Comparison of ENCODE assay signal across 10 cellular contexts in genomic region chr3:163785693-163786092, GRCh38.
DNase-seq lines count a peak whose midpoint lies in the region; ATAC-seq, FAIRE-seq and TF ChIP-seq lines count a peak whose summit lies in the region.
"Had no signal": no experiment of that assay in that cellular context is flagged by ENCODE, and none has a peak within 500 bp of the region (broad histone marks: within the 10 kb centered on the region; RNA-seq: fewer than 3 reads in every experiment).

No MANE protein-coding gene starts in this region.

- H3K4me2 ChIP-seq in SK-N-SH (no peak overlapping the region), Loucy (ENCODE audit: low read depth, low read length, poor library complexity, severe bottlenecking) (no peak overlapping the region), smooth muscle cell (no peak overlapping the region)

- no peak for ATAC-seq in SK-N-SH treated with all-trans-retinoic acid at 6 μM for 48 hours

- no peak overlapping the region for H3K27ac ChIP-seq in SK-N-SH (ENCODE audit: low read depth in 2 of 2, low read length in 1 of 2)
- H3K27ac ChIP-seq in brain microvascular endothelial cell = no peak overlapping the region
- no peak overlapping the region for H3K27ac ChIP-seq in smooth muscle cell (ENCODE audit: low read depth)
- no peak overlapping the region for H3K27ac ChIP-seq in effector memory CD4-positive, alpha-beta T cell (ENCODE audit: insufficient read depth, low read length, poor library complexity, severe bottlenecking)
- H3K27ac ChIP-seq: transverse colon had no signal

- H3K79me2 ChIP-seq in SK-N-SH (ENCODE audit: insufficient read depth) (no peaks in the 10 kb centered on the region), Loucy (ENCODE audit: insufficient read depth, low read length) (no peaks in the 10 kb centered on the region), smooth muscle cell (ENCODE audit: low read depth) (no peaks in the 10 kb centered on the region)

- no peaks in the 10 kb centered on the region for H3K9me3 ChIP-seq in SK-N-SH
- H3K9me3 ChIP-seq in Loucy (ENCODE audit: insufficient read depth, low read depth, low read length) = no peaks in the 10 kb centered on the region
- no peaks in the 10 kb centered on the region for H3K9me3 ChIP-seq in smooth muscle cell (replicated peaks; ENCODE audit: low read depth)
- no peaks in the 10 kb centered on the region for H3K9me3 ChIP-seq in effector memory CD4-positive, alpha-beta T cell (ENCODE audit: control insufficient read depth, low read length)

- H3K27me3 ChIP-seq in SK-N-SH (ENCODE audit: insufficient read depth) (no peaks in the 10 kb centered on the region), Loucy (ENCODE audit: insufficient read depth, low read length, poor library complexity, severe bottlenecking) (no peaks in the 10 kb centered on the region), brain microvascular endothelial cell (replicated peaks) (no peaks in the 10 kb centered on the region), smooth muscle cell (ENCODE audit: low read depth) (no peaks in the 10 kb centered on the region)
- H3K27me3 ChIP-seq in effector memory CD4-positive, alpha-beta T cell (replicated peaks; ENCODE audit: control insufficient read depth, insufficient read depth, low read length, poor library complexity, severe bottlenecking) = no peaks in the 10 kb centered on the region
- H3K27me3 ChIP-seq: transverse colon had no signal

- TF ChIP-seq RAD21 in SK-N-SH (IDR thresholded peaks at IDR 0.05; ENCODE audit: low read length) = peak; percentile 33

- in situ Hi-C loops in brain microvascular endothelial cell (cut with HindIII; ENCODE audit: low pct_ligation_motif_present, low sequenced_read_pairs) = no loop called here

- H3K4me1 ChIP-seq in SK-N-SH (ENCODE audit: control insufficient read depth in 1 of 2, insufficient read depth in 2 of 2, low read depth in 1 of 2, low read length in 1 of 2) = no peaks in the 10 kb centered on the region; a peak in 1 of 4 replicates
- H3K4me1 ChIP-seq in Loucy (ENCODE audit: insufficient read depth, low read length, poor library complexity, severe bottlenecking) = no peaks in the 10 kb centered on the region
- H3K4me1 ChIP-seq in smooth muscle cell (ENCODE audit: low read depth) = no peaks in the 10 kb centered on the region
- H3K4me1 ChIP-seq in effector memory CD4-positive, alpha-beta T cell (ENCODE audit: control insufficient read depth, insufficient read depth, low read length, poor library complexity, severe bottlenecking) = no peaks in the 10 kb centered on the region
- H3K4me1 ChIP-seq: transverse colon had no signal

- no peaks in the 10 kb centered on the region; the same call in 1 of the 2 replicates for H3K9me2 ChIP-seq in SK-N-SH
- no peaks in the 10 kb centered on the region for H3K9me2 ChIP-seq in Loucy (replicated peaks; ENCODE audit: low read depth, low read length)

- H3K4me3 ChIP-seq in SK-N-SH (ENCODE audit: low read depth in 2 of 2, low read length in 1 of 2) (peak overlapping the region in 1 of 2 experiments; percentile 46; a peak in 1 of 4 replicates), Loucy (ENCODE audit: low read length, poor library complexity, severe bottlenecking) (no peak overlapping the region), brain microvascular endothelial cell (ENCODE audit: low read depth, low read length) (no peak overlapping the region), smooth muscle cell (no peak overlapping the region)
- H3K4me3 ChIP-seq in effector memory CD4-positive, alpha-beta T cell (ENCODE audit: insufficient read depth, low read depth, low read length, poor library complexity, severe bottlenecking) = no peak overlapping the region
- H3K4me3 ChIP-seq: transverse colon had no signal

- H3K36me3 ChIP-seq in SK-N-SH (replicated peaks in 1 of 2; ENCODE audit: control insufficient read depth in 1 of 2, insufficient read depth in 2 of 2, low read length in 1 of 2) = no peaks in the 10 kb centered on the region
- H3K36me3 ChIP-seq in Loucy (ENCODE audit: insufficient read depth, low read length) = no peaks in the 10 kb centered on the region
- no peaks in the 10 kb centered on the region for H3K36me3 ChIP-seq in brain microvascular endothelial cell (replicated peaks)
- no peaks in the 10 kb centered on the region for H3K36me3 ChIP-seq in smooth muscle cell (ENCODE audit: low read depth)
- no peaks in the 10 kb centered on the region for H3K36me3 ChIP-seq in effector memory CD4-positive, alpha-beta T cell (ENCODE audit: control insufficient read depth, insufficient read depth, low read length)
- H3K36me3 ChIP-seq: transverse colon had no signal

- no peaks in the 10 kb centered on the region for H3F3A ChIP-seq in SK-N-SH (replicated peaks; ENCODE audit: insufficient read depth)
- H3F3A ChIP-seq in Loucy (ENCODE audit: low read depth) = no peaks in the 10 kb centered on the region
- no peaks in the 10 kb centered on the region for H3F3A ChIP-seq in smooth muscle cell (ENCODE audit: low read depth)

- POLR2A ChIA-PET in SK-N-SH (lab: Yijun Ruan, JAX) = no interaction called here

- CTCF ChIA-PET in SK-N-SH (lab: Yijun Ruan, JAX) = interaction anchor here (0.7 to 1.7 kb wide), 6 partner anchors 16 to 165 kb away, joined by 3 to 8 read pairs (median 3); no protein-coding TSS in a partner anchor

- H3K9ac ChIP-seq in SK-N-SH (no peak overlapping the region), Loucy (ENCODE audit: low read depth, low read length, poor library complexity, severe bottlenecking) (no peak overlapping the region), smooth muscle cell (ENCODE audit: low read depth) (no peak overlapping the region)

- TF ChIP-seq CTCF in SK-N-SH (IDR thresholded peaks at IDR 0.05) (no peak), Loucy (conservative IDR thresholded peaks at IDR 0.05; ENCODE audit: low read length) (peak; percentile 49), brain microvascular endothelial cell (IDR thresholded peaks at IDR 0.05; ENCODE audit: low read depth, low read length, missing control alignments) (peak; percentile 44), smooth muscle cell (IDR thresholded peaks at IDR 0.05; ENCODE audit: borderline replicate concordance, insufficient read depth, poor library complexity, severe bottlenecking) (peak; percentile 27)

- H2AFZ ChIP-seq in SK-N-SH (ENCODE audit: low read depth) = no peak overlapping the region
- H2AFZ ChIP-seq in Loucy (ENCODE audit: low read length) = no peak overlapping the region
- H2AFZ ChIP-seq in smooth muscle cell (ENCODE audit: low read depth) = no peak overlapping the region

- no peak for FAIRE-seq in frontal cortex (lab: Jason Lieb, UNC)

- no peak for TF ChIP-seq EP300 in SK-N-SH (IDR thresholded peaks at IDR 0.05; ENCODE audit: borderline replicate concordance in 1 of 2, low read depth in 1 of 2, low read length in 1 of 2)

- no peaks in the 10 kb centered on the region for H4K20me1 ChIP-seq in SK-N-SH (ENCODE audit: insufficient read depth)
- H4K20me1 ChIP-seq in Loucy (ENCODE audit: insufficient read depth, low read length, poor library complexity, severe bottlenecking) = no peaks in the 10 kb centered on the region
- H4K20me1 ChIP-seq in smooth muscle cell (ENCODE audit: low read depth) = no peaks in the 10 kb centered on the region

- DNase-seq in SK-N-SH (peak; percentile 7), brain microvascular endothelial cell (peak; percentile 7), smooth muscle cell (lab: John Stamatoyannopoulos, UW; ENCODE audit: unreplicated experiment) (no peak), frontal cortex (ENCODE audit: low spot score in 2 of 2) (no peak), NCI-H526 treated with DMSO at 0.1 percent for 48 hours (lab: John Stamatoyannopoulos, UW) (no peak)
- no peak for DNase-seq in effector memory CD4-positive, alpha-beta T cell
- DNase-seq: activated T-cell treated with anti-CD3 and anti-CD28 coated beads for 4 hours, transverse colon had no signal

TF ChIP-seq in SK-N-SH, 30 proteins besides CTCF, POLR2A, EP300 and RAD21:
- TF ChIP-seq YY1 (IDR thresholded peaks at IDR 0.05; ENCODE audit: low read depth) = no peak
- TF ChIP-seq RXRA (IDR thresholded peaks at IDR 0.05; ENCODE audit: borderline replicate concordance, low read depth) = no peak
- TF ChIP-seq, protein P1, sequence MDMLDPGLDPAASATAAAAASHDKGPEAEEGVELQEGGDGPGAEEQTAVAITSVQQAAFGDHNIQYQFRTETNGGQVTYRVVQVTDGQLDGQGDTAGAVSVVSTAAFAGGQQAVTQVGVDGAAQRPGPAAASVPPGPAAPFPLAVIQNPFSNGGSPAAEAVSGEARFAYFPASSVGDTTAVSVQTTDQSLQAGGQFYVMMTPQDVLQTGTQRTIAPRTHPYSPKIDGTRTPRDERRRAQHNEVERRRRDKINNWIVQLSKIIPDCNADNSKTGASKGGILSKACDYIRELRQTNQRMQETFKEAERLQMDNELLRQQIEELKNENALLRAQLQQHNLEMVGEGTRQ (IDR thresholded peaks at IDR 0.05; ENCODE audit: borderline replicate concordance, low read depth, low read length) = no peak

TF ChIP-seq in SK-N-SH treated with all-trans-retinoic acid at 6 μM for 48 hours, 23 proteins besides CTCF, POLR2A, EP300 and RAD21 (continues in another document):
- TF ChIP-seq PPARA (CRISPR knock-in tag; IDR thresholded peaks at IDR 0.05; ENCODE audit: borderline replicate concordance) = no peak
- TF ChIP-seq, protein P2, sequence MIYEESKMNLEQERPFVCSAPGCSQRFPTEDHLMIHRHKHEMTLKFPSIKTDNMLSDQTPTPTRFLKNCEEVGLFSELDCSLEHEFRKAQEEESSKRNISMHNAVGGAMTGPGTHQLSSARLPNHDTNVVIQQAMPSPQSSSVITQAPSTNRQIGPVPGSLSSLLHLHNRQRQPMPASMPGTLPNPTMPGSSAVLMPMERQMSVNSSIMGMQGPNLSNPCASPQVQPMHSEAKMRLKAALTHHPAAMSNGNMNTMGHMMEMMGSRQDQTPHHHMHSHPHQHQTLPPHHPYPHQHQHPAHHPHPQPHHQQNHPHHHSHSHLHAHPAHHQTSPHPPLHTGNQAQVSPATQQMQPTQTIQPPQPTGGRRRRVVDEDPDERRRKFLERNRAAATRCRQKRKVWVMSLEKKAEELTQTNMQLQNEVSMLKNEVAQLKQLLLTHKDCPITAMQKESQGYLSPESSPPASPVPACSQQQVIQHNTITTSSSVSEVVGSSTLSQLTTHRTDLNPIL (CRISPR knock-in tag; IDR thresholded peaks at IDR 0.05; ENCODE audit: low read depth) = no peak
- no peak for TF ChIP-seq ISL1 (CRISPR knock-in tag; IDR thresholded peaks at IDR 0.05)
- TF ChIP-seq ZFP30 (CRISPR knock-in tag; IDR thresholded peaks at IDR 0.05) = no peak
- no peak for TF ChIP-seq GLIS3 (CRISPR knock-in tag; IDR thresholded peaks at IDR 0.05)
- TF ChIP-seq SNAI2 (CRISPR knock-in tag; IDR thresholded peaks at IDR 0.05) = no peak
- no peak for TF ChIP-seq ZNF565 (CRISPR knock-in tag; conservative IDR thresholded peaks at IDR 0.05; ENCODE audit: low read depth)
- no peak for TF ChIP-seq CSDC2 (CRISPR knock-in tag; IDR thresholded peaks at IDR 0.05)

Comparison
In these comparisons a context has a peak if more than half of its experiments do, and no peak if none do; other contexts are left out.
1. DNase-seq: peak in SK-N-SH (single experiment) and brain microvascular endothelial cell (single experiment); none in smooth muscle cell (single experiment), effector memory CD4-positive, alpha-beta T cell (0 of 3), frontal cortex (0 of 2) and NCI-H526 treated with DMSO at 0.1 percent for 48 hours (single experiment).